ENCODE assay signal across 21 cellular contexts in genomic region chr10:18409599-18410397, GRCh38.
DNase-seq lines count a peak whose midpoint lies in the region; ATAC-seq and TF ChIP-seq lines count a peak whose summit lies in the region.
"Had no signal": no experiment of that assay in that cellular context is flagged by ENCODE, and none has a peak within 500 bp of the region (broad histone marks: within the 10 kb centered on the region; RNA-seq: fewer than 3 reads in every experiment).

No MANE protein-coding gene starts in this region.

- no peaks in the 10 kb centered on the region for H3K9me3 Mint-ChIP-seq in activated T-helper 1 cell treated with anti-CD3 and anti-CD28 coated beads, Interleukin-12 subunit alpha, Interleukin-12 subunit beta, Interleukin-2, Interleukin-4 antibody, amounts not matched to agents 30 ng/mL and 10 ng/mL and 1 ng/mL, durations not matched to agents 14 hours and 24 hours and 36 hours
- H3K9me3 Mint-ChIP-seq: activated naive CD4-positive, alpha-beta T cell treated with anti-CD3 and anti-CD28 coated beads for 36 hours; CD4-positive, alpha-beta T cell; mesothelial cell of epicardium; nephron progenitor cell had no signal

- H3K4me3 Mint-ChIP-seq in activated T-helper 1 cell treated with anti-CD3 and anti-CD28 coated beads, Interleukin-12 subunit alpha, Interleukin-12 subunit beta, Interleukin-2, Interleukin-4 antibody, amounts not matched to agents 30 ng/mL and 10 ng/mL and 1 ng/mL, durations not matched to agents 14 hours and 24 hours and 36 hours = no peak overlapping the region
- H3K4me3 Mint-ChIP-seq: activated naive CD4-positive, alpha-beta T cell treated with anti-CD3 and anti-CD28 coated beads for 36 hours; CD4-positive, alpha-beta T cell; mesothelial cell of epicardium; nephron progenitor cell had no signal

- ATAC-seq in Right ventricle myocardium inferior (no peak), GM21786 (IDR thresholded peaks at IDR 0.05; ENCODE audit: unreplicated experiment) (peak; percentile 57), HG03571 (IDR thresholded peaks at IDR 0.05; ENCODE audit: unreplicated experiment) (peak; percentile 70), left lobe of liver (peak; percentile 51)
- ATAC-seq: left cardiac atrium had no signal

- TF ChIP-seq CTCF in left ventricle myocardium inferior (IDR thresholded peaks at IDR 0.05; ENCODE audit: borderline replicate concordance) = no peak
- no peak for TF ChIP-seq CTCF in vagina (IDR thresholded peaks at IDR 0.05)
- TF ChIP-seq CTCF in uterus (IDR thresholded peaks at IDR 0.05) = no peak

- no peak overlapping the region for H3K27ac Mint-ChIP-seq in activated T-helper 1 cell treated with anti-CD3 and anti-CD28 coated beads, Interleukin-12 subunit alpha, Interleukin-12 subunit beta, Interleukin-2, Interleukin-4 antibody, amounts not matched to agents 30 ng/mL and 10 ng/mL and 1 ng/mL, durations not matched to agents 14 hours and 24 hours and 36 hours
- H3K27ac Mint-ChIP-seq: activated naive CD4-positive, alpha-beta T cell treated with anti-CD3 and anti-CD28 coated beads for 36 hours; CD4-positive, alpha-beta T cell; mesothelial cell of epicardium; nephron progenitor cell; progenitor cell of endocrine pancreas had no signal

- no peak overlapping the region for H3K4me3 ChIP-seq in left ventricle myocardium inferior
- H3K4me3 ChIP-seq in vagina = no peak overlapping the region
- no peak overlapping the region for H3K4me3 ChIP-seq in uterus
- H3K4me3 ChIP-seq: ascending aorta had no signal

- H3K27ac ChIP-seq in left ventricle myocardium inferior (replicated peaks) (peak overlapping the region; percentile 83), vagina (no peak overlapping the region), uterus (no peak overlapping the region)
- H3K27ac ChIP-seq: ascending aorta had no signal

- H3K36me3 ChIP-seq in left ventricle myocardium inferior (peaks cover 10% of the 10 kb centered on the region), vagina (no peaks in the 10 kb centered on the region), uterus (no peaks in the 10 kb centered on the region)
- H3K36me3 ChIP-seq: ascending aorta had no signal

- H3K4me1 Mint-ChIP-seq in activated T-helper 1 cell treated with anti-CD3 and anti-CD28 coated beads, Interleukin-12 subunit alpha, Interleukin-12 subunit beta, Interleukin-2, Interleukin-4 antibody, amounts not matched to agents 30 ng/mL and 10 ng/mL and 1 ng/mL, durations not matched to agents 14 hours and 24 hours and 36 hours (ENCODE audit: low read depth) = no peaks in the 10 kb centered on the region
- H3K4me1 Mint-ChIP-seq: mesothelial cell of epicardium, nephron progenitor cell had no signal

- intact Hi-C loops in left ventricle myocardium inferior (cut with micrococcal nuclease) (no loop called here), Right ventricle myocardium inferior (cut with DNase I) (loop anchor here (5.0 kb wide), 2 partner anchors 53 to 67 kb away; no protein-coding TSS in a partner anchor), vagina (cut with DNase I) (no loop called here), uterus (cut with DNase I; ENCODE audit: low total_unique reads) (no loop called here)
- intact Hi-C loops in activated T-helper 1 cell treated with anti-CD3 and anti-CD28 coated beads, Interleukin-12 subunit alpha, Interleukin-12 subunit beta, Interleukin-2, Interleukin-4 antibody, amounts not matched to agents 30 ng/mL and 10 ng/mL and 1 ng/mL, durations not matched to agents 14 hours and 24 hours and 36 hours (cut with micrococcal nuclease) = no loop called here

- no peaks in the 10 kb centered on the region for H3K27me3 Mint-ChIP-seq in activated T-helper 1 cell treated with anti-CD3 and anti-CD28 coated beads, Interleukin-12 subunit alpha, Interleukin-12 subunit beta, Interleukin-2, Interleukin-4 antibody, amounts not matched to agents 30 ng/mL and 10 ng/mL and 1 ng/mL, durations not matched to agents 14 hours and 24 hours and 36 hours (ENCODE audit: insufficient read depth)
- H3K27me3 Mint-ChIP-seq: CD4-positive, alpha-beta T cell; progenitor cell of endocrine pancreas had no signal

- H3K36me3 Mint-ChIP-seq in activated T-helper 1 cell treated with anti-CD3 and anti-CD28 coated beads, Interleukin-12 subunit alpha, Interleukin-12 subunit beta, Interleukin-2, Interleukin-4 antibody, amounts not matched to agents 30 ng/mL and 10 ng/mL and 1 ng/mL, durations not matched to agents 14 hours and 24 hours and 36 hours (ENCODE audit: low read depth) = no peaks in the 10 kb centered on the region
- H3K36me3 Mint-ChIP-seq: mesothelial cell of epicardium had no signal

- DNase-seq in left ventricle myocardium inferior = no peak
- DNase-seq in Right ventricle myocardium inferior (ENCODE audit: missing footprints) = no peak
- DNase-seq in left lobe of liver (ENCODE audit: low spot score) = no peak
- no peak for DNase-seq in vagina (ENCODE audit: extremely low spot score in 2 of 2)
- DNase-seq in activated T-helper 1 cell treated with anti-CD3 and anti-CD28 coated beads, Interleukin-12 subunit alpha, Interleukin-12 subunit beta, Interleukin-2, Interleukin-4 antibody, amounts not matched to agents 30 ng/mL and 10 ng/mL and 1 ng/mL, durations not matched to agents 14 hours and 24 hours and 36 hours (ENCODE audit: low spot score) = no peak
- no peak for DNase-seq in uterus
- DNase-seq: activated CD4-positive, alpha-beta T cell treated with anti-CD3 and anti-CD28 coated beads, Interleukin-2, amount 50 U/mL, for 4 hours; activated naive CD4-positive, alpha-beta T cell treated with anti-CD3 and anti-CD28 coated beads for 36 hours; CD4-positive, alpha-beta T cell; H7; left cardiac atrium; NCI-H1417 treated with DMSO at 0.1 percent for 48 hours; NCI-H2227 treated with DMSO at 0.1 percent for 48 hours; nephron progenitor cell; Right ventricle myocardium superior; stimulated activated CD4-positive, alpha-beta T cell treated with anti-CD3 and anti-CD28 coated beads, Interleukin-4, amount 100 ng/mL, for 24 hours had no signal

- H3K4me1 ChIP-seq in left ventricle myocardium inferior (peaks cover 54% of the 10 kb centered on the region), vagina (no peaks in the 10 kb centered on the region), uterus (no peaks in the 10 kb centered on the region)

- H3K9me3 ChIP-seq in left ventricle myocardium inferior (replicated peaks) = no peaks in the 10 kb centered on the region
- no peaks in the 10 kb centered on the region for H3K9me3 ChIP-seq in vagina
- H3K9me3 ChIP-seq in uterus = no peaks in the 10 kb centered on the region
- H3K9me3 ChIP-seq: ascending aorta had no signal

- H3K27me3 ChIP-seq in left ventricle myocardium inferior (ENCODE audit: low read depth) (no peaks in the 10 kb centered on the region), vagina (no peaks in the 10 kb centered on the region), uterus (no peaks in the 10 kb centered on the region)
- H3K27me3 ChIP-seq: ascending aorta had no signal

- no peak for TF ChIP-seq POLR2A in vagina (IDR thresholded peaks at IDR 0.05)
- TF ChIP-seq POLR2A in uterus (IDR thresholded peaks at IDR 0.05) = no peak
